Comparison of ENCODE assay signal across 27 cellular contexts in genomic region chr1:180083164-180083563, GRCh38.
"Had no signal": no experiment of that assay in that cellular context is flagged by ENCODE, and none has a peak within 500 bp of the region (broad histone marks: within the 10 kb centered on the region; RNA-seq: fewer than 3 reads in every experiment).

No MANE protein-coding gene starts in this region.

- H3K9ac ChIP-seq: KMS-11 had no signal

- H3K27ac ChIP-seq: brain microvascular endothelial cell, cardiac muscle cell, KMS-11, PC-9 had no signal

- H3K4me3 ChIP-seq: cardiac muscle cell, PC-9 had no signal

- H3K4me3 Mint-ChIP-seq: activated CD4-positive, alpha-beta T cell treated with anti-CD3 and anti-CD28 coated beads, Interleukin-2, amount 10 ng/mL, durations not matched to agents 24 days and 14 days; activated CD8-positive, alpha-beta T cell treated with anti-CD3 and anti-CD28 coated beads, Interleukin-2, amount 10 ng/mL, durations not matched to agents 7 days and 5 days; activated naive CD8-positive, alpha-beta T cell treated with anti-CD3 and anti-CD28 coated beads for 36 hours; activated T-helper 17 cell treated with anti-CD3 and anti-CD28 coated beads, Interleukin-2, amount 50 U/mL, for 72 hours; central memory CD8-positive, alpha-beta T cell; T-helper 2 cell treated with Interferon-gamma antibody and Interleukin-4, amounts not matched to agents 5 μg/mL and 100 μg/mL, for 36 hours had no signal

- H3K4me1 Mint-ChIP-seq: activated CD4-positive, alpha-beta T cell treated with anti-CD3 and anti-CD28 coated beads, Interleukin-2, amount 10 ng/mL, durations not matched to agents 24 days and 14 days; activated naive CD8-positive, alpha-beta T cell treated with anti-CD3 and anti-CD28 coated beads for 36 hours; activated T-helper 17 cell treated with anti-CD3 and anti-CD28 coated beads, Interleukin-2, amount 50 U/mL, for 72 hours; central memory CD8-positive, alpha-beta T cell had no signal

- ATAC-seq: activated CD8-positive, alpha-beta T cell treated with anti-CD3 and anti-CD28 coated beads, Interleukin-2, amount 10 ng/mL, durations not matched to agents 7 days and 5 days; activated T-helper 17 cell treated with anti-CD3 and anti-CD28 coated beads, Interleukin-2, amount 50 U/mL, for 72 hours had no signal

- H3K27me3 ChIP-seq: brain microvascular endothelial cell, cardiac muscle cell had no signal

- H3K27me3 Mint-ChIP-seq: activated CD4-positive, alpha-beta T cell treated with anti-CD3 and anti-CD28 coated beads, Interleukin-2, amount 10 ng/mL, durations not matched to agents 24 days and 14 days; activated naive CD8-positive, alpha-beta T cell treated with anti-CD3 and anti-CD28 coated beads for 36 hours; activated T-helper 17 cell treated with anti-CD3 and anti-CD28 coated beads, Interleukin-2, amount 50 U/mL, for 72 hours; central memory CD8-positive, alpha-beta T cell had no signal

- H3K27ac Mint-ChIP-seq: activated CD4-positive, alpha-beta T cell treated with anti-CD3 and anti-CD28 coated beads, Interleukin-2, amount 10 ng/mL, durations not matched to agents 24 days and 14 days; activated CD8-positive, alpha-beta T cell treated with anti-CD3 and anti-CD28 coated beads, Interleukin-2, amount 10 ng/mL, durations not matched to agents 7 days and 5 days; activated naive CD8-positive, alpha-beta T cell treated with anti-CD3 and anti-CD28 coated beads for 36 hours; activated T-helper 17 cell treated with anti-CD3 and anti-CD28 coated beads, Interleukin-2, amount 50 U/mL, for 72 hours; T-helper 2 cell treated with Interferon-gamma antibody and Interleukin-4, amounts not matched to agents 5 μg/mL and 100 μg/mL, for 36 hours had no signal

- H3K36me3 ChIP-seq: brain microvascular endothelial cell had no signal

- DNase-seq: activated CD4-positive, alpha-beta T cell treated with anti-CD3 and anti-CD28 coated beads, Interleukin-2, amount 10 ng/mL, durations not matched to agents 24 days and 14 days; activated CD4-positive, alpha-beta T cell treated with anti-CD3 and anti-CD28 coated beads, Interleukin-2, amount 50 U/mL, for 48 hours; activated CD8-positive, alpha-beta memory T cell treated with anti-CD3 and anti-CD28 coated beads, Interleukin-2, amount 50 U/mL, for 4 hours; activated CD8-positive, alpha-beta T cell treated with anti-CD3 and anti-CD28 coated beads, Interleukin-2, amount 10 ng/mL, durations not matched to agents 7 days and 5 days; activated effector memory CD4-positive, alpha-beta T cell treated with anti-CD3 and anti-CD28 coated beads, Interleukin-2, amount 50 U/mL, for 16 hours; activated naive CD4-positive, alpha-beta T cell; activated naive CD4-positive, alpha-beta T cell treated with anti-CD3 and anti-CD28 coated beads, Interleukin-2, amount 50 U/mL, for 16 hours; activated naive CD8-positive, alpha-beta T cell treated with anti-CD3 and anti-CD28 coated beads for 36 hours; activated T-cell treated with anti-CD3 and anti-CD28 coated beads, Interleukin-2, amount 50 U/mL, for 48 hours; amniotic stem cell; aorta; brain microvascular endothelial cell; NCI-H1105; NCI-H1417 treated with DMSO at 0.1 percent for 48 hours; NCI-H187 treated with DMSO at 0.1 percent for 48 hours; NCI-H2081; NCI-H226; NCI-H446 treated with DMSO at 0.1 percent for 48 hours; NCI-H524; NCI-H748 treated with DMSO at 0.1 percent for 48 hours; PC-9; Right ventricle myocardium superior had no signal

- H2AFZ ChIP-seq: PC-9 had no signal

- H3K9me3 Mint-ChIP-seq: activated CD4-positive, alpha-beta T cell treated with anti-CD3 and anti-CD28 coated beads, Interleukin-2, amount 10 ng/mL, durations not matched to agents 24 days and 14 days; activated naive CD8-positive, alpha-beta T cell treated with anti-CD3 and anti-CD28 coated beads for 36 hours; activated T-helper 17 cell treated with anti-CD3 and anti-CD28 coated beads, Interleukin-2, amount 50 U/mL, for 72 hours; central memory CD8-positive, alpha-beta T cell; T-helper 2 cell treated with Interferon-gamma antibody and Interleukin-4, amounts not matched to agents 5 μg/mL and 100 μg/mL, for 36 hours had no signal

- H3K4me2 ChIP-seq: KMS-11, PC-9 had no signal
